22 cellular contexts compared by ENCODE assay signal in the genomic region with DNA sequence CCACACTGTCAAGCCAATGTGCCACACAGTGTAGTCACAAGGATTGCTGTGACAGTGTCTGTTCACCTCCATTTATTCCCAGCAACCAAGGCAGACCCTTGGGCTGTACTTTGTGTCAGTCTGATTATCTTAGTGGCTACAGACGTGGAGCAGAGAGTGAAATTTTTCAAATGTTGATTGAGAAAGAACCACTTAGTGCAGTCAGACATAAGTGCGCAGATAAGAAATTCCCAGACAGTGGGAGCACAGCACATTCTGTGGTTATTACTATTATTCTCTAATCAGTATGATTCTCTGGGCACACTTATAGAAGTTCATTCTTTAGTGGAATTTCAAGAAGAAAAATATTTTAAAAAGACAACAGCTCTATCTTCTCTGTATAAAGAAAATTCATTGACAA.
DNase-seq lines count a peak whose midpoint lies in the region; ATAC-seq, FAIRE-seq and TF ChIP-seq lines count a peak whose summit lies in the region.
"Had no signal": no experiment of that assay in that cellular context is flagged by ENCODE, and none has a peak within 500 bp of the region (broad histone marks: within the 10 kb centered on the region; RNA-seq: fewer than 3 reads in every experiment).

No MANE protein-coding gene starts in this region.

- no peaks in the 10 kb centered on the region for H3K9me3 Mint-ChIP-seq in nephron progenitor cell
- peaks cover 0 to 2% (median 0%) of the 10 kb centered on the region in 7 donors for H3K9me3 Mint-ChIP-seq in CD14-positive monocyte
- peaks cover 3% of the 10 kb centered on the region for H3K9me3 Mint-ChIP-seq in stimulated activated memory B cell treated with anti-CD40 and anti-IgM and Interleukin-4, amounts not matched to agents 10 μg/mL and 1 μg/mL and 100 μg/mL, for 72 hours
- H3K9me3 Mint-ChIP-seq: CD4-positive, alpha-beta memory T cell; H9 had no signal

- H2AFZ ChIP-seq in H1 (ENCODE audit: low read length) = no peak overlapping the region
- H2AFZ ChIP-seq: GM23248 had no signal

- no peak overlapping the region for H4K8ac ChIP-seq in H1 (ENCODE audit: extremely low read depth, insufficient read depth, low read length)

- H3K27ac Mint-ChIP-seq in nephron progenitor cell (peak overlapping the region; percentile 5), CD14-positive monocyte (no peak overlapping the region)
- H3K27ac Mint-ChIP-seq in stimulated activated memory B cell treated with anti-CD40 and anti-IgM and Interleukin-4, amounts not matched to agents 10 μg/mL and 1 μg/mL and 100 μg/mL, for 72 hours = no peak overlapping the region
- H3K27ac Mint-ChIP-seq: CD4-positive, alpha-beta memory T cell had no signal

- H3K4me2 ChIP-seq in H1 (ENCODE audit: insufficient read depth in 1 of 2, low read depth in 2 of 2, low read length in 2 of 2) = no peak overlapping the region
- H3K4me2 ChIP-seq: A549; BLaER1 treated with 17β-estradiol and CSF1 and Interleukin-3, amounts not matched to agents 10 nM and 100 nM had no signal

- H3K23ac ChIP-seq in H1 (ENCODE audit: insufficient read length) = no peak overlapping the region

- H3K36me3 Mint-ChIP-seq in nephron progenitor cell (ENCODE audit: low read depth) = no peaks in the 10 kb centered on the region
- no peaks in the 10 kb centered on the region for H3K36me3 Mint-ChIP-seq in CD14-positive monocyte
- H3K36me3 Mint-ChIP-seq in stimulated activated memory B cell treated with anti-CD40 and anti-IgM and Interleukin-4, amounts not matched to agents 10 μg/mL and 1 μg/mL and 100 μg/mL, for 72 hours = no peaks in the 10 kb centered on the region
- H3K36me3 Mint-ChIP-seq: CD4-positive, alpha-beta memory T cell had no signal

- H3K27ac ChIP-seq in cardiac muscle cell (peak overlapping the region; percentile 73), H1 (ENCODE audit: low read depth, low read length) (no peak overlapping the region)
- H3K27ac ChIP-seq: A549; BLaER1 treated with 17β-estradiol and CSF1 and Interleukin-3, amounts not matched to agents 10 nM and 100 nM; GM23248 had no signal

- H4K91ac ChIP-seq in H1 (replicated peaks; ENCODE audit: insufficient read length, low read length) = no peak overlapping the region

- H2BK5ac ChIP-seq in H1 (ENCODE audit: low read depth, low read length) = no peak overlapping the region

- no peaks in the 10 kb centered on the region for H3K23me2 ChIP-seq in H1 (ENCODE audit: low read depth, low read length)

- no peaks in the 10 kb centered on the region for H3K27me3 ChIP-seq in cardiac muscle cell
- no peaks in the 10 kb centered on the region for H3K27me3 ChIP-seq in H1 (replicated peaks in 1 of 4; ENCODE audit: control insufficient read depth in 3 of 4, extremely low read depth in 1 of 4, insufficient read depth in 3 of 4, low read length in 3 of 4)
- H3K27me3 ChIP-seq: BE2C; BLaER1 treated with 17β-estradiol and CSF1 and Interleukin-3, amounts not matched to agents 10 nM and 100 nM had no signal

- no peak overlapping the region for H2BK12ac ChIP-seq in H1 (ENCODE audit: low read depth, low read length)

- H3K4ac ChIP-seq in H1 (replicated peaks; ENCODE audit: insufficient read length, low read depth, low read length) = no peak overlapping the region

- peak overlapping the region; percentile 88 for H3K14ac ChIP-seq in H1 (ENCODE audit: insufficient read length)

- H3K4me3 ChIP-seq in cardiac muscle cell (no peak overlapping the region), H1 (ENCODE audit: extremely low read depth in 1 of 4, insufficient read depth in 2 of 4, low read depth in 3 of 4, low read length in 4 of 4) (no peak overlapping the region)
- H3K4me3 ChIP-seq: A549; BLaER1 treated with 17β-estradiol and CSF1 and Interleukin-3, amounts not matched to agents 10 nM and 100 nM; GM23248 had no signal

- peaks cover 11% of the 10 kb centered on the region for H3K4me1 ChIP-seq in cardiac muscle cell (ENCODE audit: low read depth)
- peaks cover 0 to 4% (median 0%) of the 10 kb centered on the region in 4 experiments; a peak in 2 of 7 replicates for H3K4me1 ChIP-seq in H1 (replicated peaks in 1 of 4; ENCODE audit: control insufficient read depth in 3 of 4, insufficient read depth in 4 of 4, low read length in 3 of 4)
- H3K4me1 ChIP-seq: A549; BLaER1 treated with 17β-estradiol and CSF1 and Interleukin-3, amounts not matched to agents 10 nM and 100 nM had no signal

- H2AK5ac ChIP-seq in H1 (ENCODE audit: low read depth, low read length) = peak overlapping the region; percentile 84; the same call in 1 of the 2 replicates

- H4K5ac ChIP-seq in H1 (ENCODE audit: insufficient read length, low read depth, low read length) = no peak overlapping the region

- no peak for TF ChIP-seq EP300 in H1 (IDR thresholded peaks at IDR 0.05; ENCODE audit: borderline replicate concordance in 1 of 2, low read depth in 2 of 2, low read length in 2 of 2)

- CTCF ChIA-PET in H1 (lab: Charles Lee; ENCODE audit: partially characterized antibody) = interaction anchor here (1.1 kb wide), 1 partner anchor 407 kb away, joined by 3 read pairs; no protein-coding TSS in a partner anchor

- H2BK120ac ChIP-seq in H1 (replicated peaks; ENCODE audit: low read depth, low read length) = no peak overlapping the region

- intact Hi-C loops in left cardiac atrium (cut with DNase I) = no loop called here
- intact Hi-C loops in CD14-positive monocyte (cut with micrococcal nuclease) = no loop called here

- no peak overlapping the region for H3K9ac ChIP-seq in H1 (replicated peaks in 1 of 4; ENCODE audit: extremely low read depth in 1 of 4, low read depth in 3 of 4, low read length in 3 of 4)
- H3K9ac ChIP-seq: BLaER1 treated with 17β-estradiol and CSF1 and Interleukin-3, amounts not matched to agents 10 nM and 100 nM; GM23248 had no signal

- POLR2A ChIA-PET in H1 (lab: Charles Lee; ENCODE audit: partially characterized antibody) = no interaction called here

- no peak overlapping the region for H2BK20ac ChIP-seq in H1 (ENCODE audit: low read length)

- DNase-seq in cardiac muscle cell (ENCODE audit: low read depth in 1 of 2, low spot score in 1 of 2) = peak; percentile 46 to 76
- no peak for DNase-seq in left cardiac atrium
- no peak for DNase-seq in H1 (ENCODE audit: low read depth in 1 of 2, low spot score in 2 of 2)
- DNase-seq in nephron progenitor cell = no peak
- DNase-seq in CD14-positive monocyte (ENCODE audit: low spot score) = no peak
- DNase-seq: 8988T; ACHN; AML-193; BE2C; Calu3; CD4-positive, alpha-beta memory T cell; COR-L47; DMS53; DMS79 treated with DMSO at 0.1 percent for 48 hours; GF-D8; GM23248; H9 had no signal

- H2BK15ac ChIP-seq in H1 (ENCODE audit: low read length) = no peak overlapping the region

- WGBS in H1 (ENCODE audit: extremely low coverage in 1 of 2, insufficient coverage in 1 of 2, insufficient read length in 1 of 2, insufficient replicate concordance in 2 of 2, low coverage in 1 of 2, low lambda C conversion rate in 2 of 2, missing lambda C conversion rate in 1 of 2), 2 experiments = 100% methylated on average over 2 of the region's 2 CpGs; no CpG with 5 or more reads in 1 of the 2 experiments

- no peak for FAIRE-seq in H1 (lab: Jason Lieb, UNC)
- FAIRE-seq: A549 had no signal

- H3K27me3 Mint-ChIP-seq in nephron progenitor cell (ENCODE audit: low read depth, poor library complexity) (no peaks in the 10 kb centered on the region), CD14-positive monocyte (ENCODE audit: low read depth in 3 of 3) (no peaks in the 10 kb centered on the region)
- H3K27me3 Mint-ChIP-seq in stimulated activated memory B cell treated with anti-CD40 and anti-IgM and Interleukin-4, amounts not matched to agents 10 μg/mL and 1 μg/mL and 100 μg/mL, for 72 hours = no peaks in the 10 kb centered on the region
- H3K27me3 Mint-ChIP-seq: CD4-positive, alpha-beta memory T cell had no signal

- no peak overlapping the region for H3K18ac ChIP-seq in H1 (ENCODE audit: extremely low read depth, low read length)

- H3K79me2 ChIP-seq in H1 (ENCODE audit: control insufficient read depth in 1 of 2, insufficient read depth in 2 of 2, low read length in 2 of 2) = peaks cover 0 to 2% of the 10 kb centered on the region in 2 experiments; a peak in 1 of 4 replicates

- no peaks in the 10 kb centered on the region; the same call in 1 of the 2 replicates for H3K79me1 ChIP-seq in H1 (ENCODE audit: low read depth, low read length)

- no peaks in the 10 kb centered on the region for H3K9me3 ChIP-seq in cardiac muscle cell (ENCODE audit: low read depth)
- H3K9me3 ChIP-seq in H1 (ENCODE audit: insufficient read depth in 2 of 2, low read depth in 1 of 2, low read length in 1 of 2) = no peaks in the 10 kb centered on the region
- H3K9me3 ChIP-seq: A549; BE2C; BLaER1 treated with 17β-estradiol and CSF1 and Interleukin-3, amounts not matched to agents 10 nM and 100 nM had no signal

- H3K4me1 Mint-ChIP-seq in nephron progenitor cell (peaks cover 5% of the 10 kb centered on the region), CD14-positive monocyte (no peaks in the 10 kb centered on the region)
- H3K4me1 Mint-ChIP-seq in stimulated activated memory B cell treated with anti-CD40 and anti-IgM and Interleukin-4, amounts not matched to agents 10 μg/mL and 1 μg/mL and 100 μg/mL, for 72 hours = no peaks in the 10 kb centered on the region
- H3K4me1 Mint-ChIP-seq: CD4-positive, alpha-beta memory T cell had no signal

- ATAC-seq in left cardiac atrium = no peak
- no peak for ATAC-seq in stimulated activated memory B cell treated with anti-CD40 and anti-IgM and Interleukin-4, amounts not matched to agents 10 μg/mL and 1 μg/mL and 100 μg/mL, for 72 hours
- ATAC-seq in GM19395 (IDR thresholded peaks at IDR 0.05; ENCODE audit: unreplicated experiment) = no peak
- ATAC-seq: A549, HCT116 had no signal

- no peak for TF ChIP-seq RAD21 in H1 (IDR thresholded peaks at IDR 0.05 in 1 of 2, conservative IDR thresholded peaks at IDR 0.05 in 1 of 2; ENCODE audit: low read depth in 2 of 2, low read length in 2 of 2)

- TF ChIP-seq CTCF in cardiac muscle cell (IDR thresholded peaks at IDR 0.05; ENCODE audit: low read depth, low read length) = no peak
- no peak for TF ChIP-seq CTCF in H1 (IDR thresholded peaks at IDR 0.05; ENCODE audit: control extremely low read depth in 1 of 3, insufficient read depth in 1 of 3, low read depth in 1 of 3, low read length in 3 of 3)
- no peak for TF ChIP-seq CTCF in nephron progenitor cell (IDR thresholded peaks at IDR 0.05)
- TF ChIP-seq CTCF in CD14-positive monocyte (IDR thresholded peaks at IDR 0.05) = no peak

- H3K36me3 ChIP-seq in cardiac muscle cell (no peaks in the 10 kb centered on the region), H1 (ENCODE audit: control insufficient read depth in 2 of 4, insufficient read depth in 4 of 4, low read length in 3 of 4) (no peaks in the 10 kb centered on the region)
- H3K36me3 ChIP-seq: BE2C; BLaER1 treated with 17β-estradiol and CSF1 and Interleukin-3, amounts not matched to agents 10 nM and 100 nM had no signal

- no peak overlapping the region for H3K56ac ChIP-seq in H1 (replicated peaks; ENCODE audit: insufficient read length, low read depth, low read length)

- H3K4me3 Mint-ChIP-seq in nephron progenitor cell (no peak overlapping the region), CD14-positive monocyte (no peak overlapping the region)
- no peak overlapping the region for H3K4me3 Mint-ChIP-seq in stimulated activated memory B cell treated with anti-CD40 and anti-IgM and Interleukin-4, amounts not matched to agents 10 μg/mL and 1 μg/mL and 100 μg/mL, for 72 hours
- H3K4me3 Mint-ChIP-seq: CD4-positive, alpha-beta memory T cell; H9 had no signal

- TF ChIP-seq POLR2A in H1 (IDR thresholded peaks at IDR 0.05; ENCODE audit: control extremely low read depth in 1 of 2, low read depth in 2 of 2, low read length in 2 of 2) = no peak

- H4K20me1 ChIP-seq in H1 (replicated peaks in 1 of 2; ENCODE audit: control insufficient read depth in 1 of 2, insufficient read depth in 2 of 2, low read length in 2 of 2) = no peaks in the 10 kb centered on the region
- H4K20me1 ChIP-seq: BLaER1 treated with 17β-estradiol and CSF1 and Interleukin-3, amounts not matched to agents 10 nM and 100 nM had no signal

Comparison
In these comparisons a context has a peak if more than half of its experiments do, and no peak if none do; other contexts are left out.
1. DNase-seq: peak in cardiac muscle cell (2 of 2); none in left cardiac atrium (single experiment), H1 (0 of 2), nephron progenitor cell (single experiment) and CD14-positive monocyte (single experiment).